Comparison of ENCODE assay signal across 9 cellular contexts in the genomic region with DNA sequence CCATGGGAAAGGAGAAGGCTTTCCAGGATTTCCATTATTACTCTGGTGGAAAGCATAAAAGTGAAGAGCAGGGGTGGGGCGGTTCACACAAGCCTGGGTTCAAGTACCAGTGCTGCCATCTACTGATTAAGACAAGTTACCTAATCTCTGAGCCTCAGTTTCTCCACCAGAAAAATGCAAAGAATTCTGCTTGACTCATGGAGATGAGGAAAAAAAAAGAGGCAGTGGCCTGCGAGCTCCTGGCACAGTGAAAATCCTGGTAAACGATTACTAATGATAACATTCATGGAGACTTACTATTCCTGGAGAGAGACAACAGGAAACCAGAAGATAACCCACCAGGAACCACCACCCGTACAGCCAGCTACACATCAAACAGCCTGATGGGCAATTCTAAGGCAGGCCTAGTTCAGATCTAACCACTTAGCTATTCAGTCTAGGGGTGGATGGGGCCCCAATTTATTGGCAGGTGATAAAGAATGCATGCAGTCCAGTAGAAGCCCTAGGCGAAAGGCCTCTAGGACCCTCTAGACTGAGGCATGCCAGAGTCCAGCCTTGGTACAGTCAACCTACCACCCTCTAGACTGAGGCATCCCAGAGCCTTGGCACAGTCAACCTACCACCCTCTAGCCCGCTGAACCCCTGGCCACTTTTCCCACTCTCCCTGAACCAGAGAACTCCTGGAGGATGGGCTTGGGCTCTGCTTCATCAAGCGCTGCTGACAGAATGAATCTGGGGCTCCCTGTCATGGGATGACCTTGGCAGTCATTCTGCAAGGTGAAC. TPM values are rescaled to one million over a fixed set of nuclear protein-coding genes. Genes with fewer than 3 reads are reported as not detected.
DNase-seq lines count a peak whose midpoint lies in the region; ATAC-seq and TF ChIP-seq lines count a peak whose summit lies in the region.
"Had no signal": no experiment of that assay in that cellular context is flagged by ENCODE, and none has a peak within 500 bp of the region (broad histone marks: within the 10 kb centered on the region; RNA-seq: fewer than 3 reads in every experiment).

No MANE protein-coding gene starts in this region.

- ATAC-seq in GM19023 (IDR thresholded peaks at IDR 0.05; ENCODE audit: unreplicated experiment) = no peak
- ATAC-seq in HG03196 (IDR thresholded peaks at IDR 0.05; ENCODE audit: unreplicated experiment) = no peak
- ATAC-seq in HG03565 (IDR thresholded peaks at IDR 0.05; ENCODE audit: unreplicated experiment) = no peak

- no peak overlapping the region for H3K27ac ChIP-seq in iPS-18a (ENCODE audit: low read length)

- H3K9me3 ChIP-seq in iPS-18a (ENCODE audit: control insufficient read depth, low read depth, low read length) (no peaks in the 10 kb centered on the region), skeletal muscle satellite cell (replicated peaks; ENCODE audit: low read length) (no peaks in the 10 kb centered on the region)

- DNase-seq in H7 = peak; percentile 51
- DNase-seq in astrocyte of the cerebellum (ENCODE audit: low read depth) = no peak
- no peak for DNase-seq in stimulated activated CD4-positive, alpha-beta T cell treated with anti-CD3 and anti-CD28 coated beads, Interleukin-2, amount 100 ng/mL, for 24 hours
- DNase-seq: NCI-H2029 treated with DMSO at 0.1 percent for 48 hours had no signal

- peaks cover 11% of the 10 kb centered on the region for H3K27me3 ChIP-seq in H7 (ENCODE audit: control insufficient read depth, insufficient read depth, low read length)
- peaks cover 27% of the 10 kb centered on the region for H3K27me3 ChIP-seq in iPS-18a (ENCODE audit: control insufficient read depth, insufficient read depth, low read length)
- H3K27me3 ChIP-seq in skeletal muscle satellite cell (ENCODE audit: control insufficient read depth, insufficient read depth, low read length) = no peaks in the 10 kb centered on the region

- peaks cover 31% of the 10 kb centered on the region for H3K36me3 ChIP-seq in H7 (replicated peaks; ENCODE audit: control insufficient read depth, insufficient read depth, low read length)
- peaks cover 51% of the 10 kb centered on the region for H3K36me3 ChIP-seq in iPS-18a (ENCODE audit: control insufficient read depth, low read depth, low read length)
- peaks cover 72% of the 10 kb centered on the region for H3K36me3 ChIP-seq in skeletal muscle satellite cell (ENCODE audit: insufficient read depth, low read length)

- no peak overlapping the region for H3K9ac ChIP-seq in iPS-18a (ENCODE audit: low read length)
- peak overlapping the region; percentile 100 for H3K9ac ChIP-seq in skeletal muscle satellite cell (ENCODE audit: low read depth, low read length)

- no peak overlapping the region for H3K4me3 ChIP-seq in H7 (ENCODE audit: insufficient read depth, low read depth, low read length)
- peak overlapping the region; percentile 94 for H3K4me3 ChIP-seq in astrocyte of the cerebellum (ENCODE audit: low read depth, low read length)
- H3K4me3 ChIP-seq in iPS-18a (ENCODE audit: low read length) = peak overlapping the region; percentile 86
- H3K4me3 ChIP-seq in skeletal muscle satellite cell (ENCODE audit: low read length) = peak overlapping the region; percentile 100

- TF ChIP-seq CTCF in astrocyte of the cerebellum (IDR thresholded peaks at IDR 0.05; ENCODE audit: low read depth, low read length, missing control alignments) = no peak

- H3K4me1 ChIP-seq in iPS-18a (ENCODE audit: control insufficient read depth, low read depth, low read length) (peaks cover 21% of the 10 kb centered on the region), skeletal muscle satellite cell (ENCODE audit: control insufficient read depth, insufficient read depth, low read length) (peaks cover 68% of the 10 kb centered on the region)

- in situ Hi-C loops in astrocyte of the cerebellum (cut with HindIII; ENCODE audit: low sequenced_read_pairs) = no loop called here

- H3K4me2 ChIP-seq in skeletal muscle satellite cell (ENCODE audit: low read length) = peak overlapping the region; percentile 98

RNA-seq across cellular contexts. Expression of gene AMOTL2, which starts 2.5 kb away (rescaled TPM):
- total RNA-seq in H7 (2014; rRNA removed; shearing (Covaris generic)) = 46.0 and 54.5 TPM in 2 replicates
- total RNA-seq in skeletal muscle satellite cell (2012; rRNA removed) = 40.8 and 77.5 TPM in 2 replicates
